8 cellular contexts compared by ENCODE assay signal in the genomic region with DNA sequence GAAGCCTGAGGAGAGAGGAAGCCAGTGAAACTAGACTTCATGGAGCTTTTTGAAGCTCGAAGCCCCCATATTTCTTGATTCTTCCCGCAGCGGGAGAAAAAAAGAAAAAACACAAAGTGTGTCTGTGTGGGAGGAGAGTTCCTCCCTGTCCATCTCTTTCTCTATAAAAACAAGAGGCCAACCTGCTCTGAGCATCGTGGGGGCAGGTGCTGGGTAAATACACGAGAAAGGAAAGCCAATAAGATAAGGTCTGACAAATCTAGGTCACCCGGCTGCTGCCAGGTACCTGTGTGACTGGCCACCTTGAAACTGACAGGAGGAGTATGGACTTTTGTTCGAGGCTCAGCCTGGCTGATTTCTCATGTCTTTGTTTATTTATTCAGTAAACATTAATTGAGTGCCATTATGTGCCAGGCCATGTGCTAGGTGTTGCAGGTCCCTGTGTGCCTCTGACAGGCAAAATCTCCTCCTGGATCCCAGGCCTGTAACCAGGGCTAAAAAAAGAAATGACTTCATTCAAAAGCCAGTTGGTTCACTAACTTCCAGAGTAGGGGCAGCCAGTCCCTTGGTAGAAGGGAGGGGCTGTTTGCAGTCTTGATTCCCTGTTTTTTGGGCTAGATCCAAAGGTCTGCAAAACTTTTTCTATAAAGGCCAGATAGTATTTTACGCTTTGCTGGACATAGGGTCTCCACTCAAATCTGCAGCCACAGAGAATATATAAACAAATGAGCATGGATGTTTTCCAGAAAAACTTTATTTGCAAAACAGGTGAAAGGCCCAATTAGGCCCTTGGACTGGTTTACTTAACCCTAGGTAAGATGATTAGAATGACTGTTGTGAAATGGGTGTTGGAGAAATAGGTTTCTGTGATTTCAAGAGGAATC. TPM values are rescaled to one million over a fixed set of nuclear protein-coding genes. Genes with fewer than 3 reads are reported as not detected.
DNase-seq lines count a peak whose midpoint lies in the region; ATAC-seq lines count a peak whose summit lies in the region.

No MANE protein-coding gene starts in this region.

- H3K27ac Mint-ChIP-seq in T-cell, result peak overlapping the region; percentile 95 to 97

- intact Hi-C loops in Right ventricle myocardium superior (cut with DNase I), result no loop called here

- DNase-seq in SIG-M5 treated with dmso at 0.1 percent for 504 hours (lab: John Stamatoyannopoulos, UW; ENCODE audit: unreplicated experiment), result peak; percentile 46
- no peak for DNase-seq in SIG-M5 (lab: John Stamatoyannopoulos, UW)
- no peak for DNase-seq in T-cell
- no peak for DNase-seq in Right ventricle myocardium superior
- DNase-seq in retina, result peak; percentile 31
- DNase-seq in effector CD4-positive, alpha-beta T cell, result no peak
- no peak for DNase-seq in T1000 (lab: John Stamatoyannopoulos, UW)

- POLR2A ChIA-PET in T-cell (lab: Charles Lee), result no interaction called here

- no peak for ATAC-seq in T-cell (replicated peaks in 1 of 4)
- peak; percentile 77 for ATAC-seq in Right ventricle myocardium superior (ENCODE audit: poor library complexity)
- no peak for ATAC-seq in GM19023 (IDR thresholded peaks at IDR 0.05; ENCODE audit: unreplicated experiment)

- no peaks in the 10 kb centered on the region for H3K27me3 Mint-ChIP-seq in T-cell

- H3K9me3 Mint-ChIP-seq in T-cell, result no peaks in the 10 kb centered on the region

- H3K4me3 Mint-ChIP-seq in T-cell, result peak overlapping the region in 1 of 3 donors; percentile 63

- H3K36me3 Mint-ChIP-seq in T-cell, result peaks cover 12% of the 10 kb centered on the region

- CTCF ChIA-PET in T-cell (lab: Charles Lee), result interaction anchor here in 1 of 2 donors (0.6 kb wide), 1 partner anchor 18 kb away, joined by 3 read pairs; no protein-coding TSS in a partner anchor

- H3K4me1 Mint-ChIP-seq in T-cell, result peaks cover 77 to 87% (median 85%) of the 10 kb centered on the region in 3 donors

RNA-seq across cellular contexts. Expression of a gene that starts 35.6 kb away (rescaled TPM):
- total RNA-seq in T-cell (10 to 100 TPM; 29.7 to 58.5 (median 52.0) TPM), Right ventricle myocardium superior (28.9 TPM)

Comparison
In these comparisons a context has a peak if more than half of its experiments do, and no peak if none do; other contexts are left out.
1. DNase-seq: peak in SIG-M5 treated with dmso at 0.1 percent for 504 hours (single experiment) and retina (single experiment); none in SIG-M5 (single experiment), T-cell (0 of 34), Right ventricle myocardium superior (single experiment), effector CD4-positive, alpha-beta T cell (single experiment) and T1000 (single experiment).